29 cellular contexts compared by ENCODE assay signal in the genomic region with DNA sequence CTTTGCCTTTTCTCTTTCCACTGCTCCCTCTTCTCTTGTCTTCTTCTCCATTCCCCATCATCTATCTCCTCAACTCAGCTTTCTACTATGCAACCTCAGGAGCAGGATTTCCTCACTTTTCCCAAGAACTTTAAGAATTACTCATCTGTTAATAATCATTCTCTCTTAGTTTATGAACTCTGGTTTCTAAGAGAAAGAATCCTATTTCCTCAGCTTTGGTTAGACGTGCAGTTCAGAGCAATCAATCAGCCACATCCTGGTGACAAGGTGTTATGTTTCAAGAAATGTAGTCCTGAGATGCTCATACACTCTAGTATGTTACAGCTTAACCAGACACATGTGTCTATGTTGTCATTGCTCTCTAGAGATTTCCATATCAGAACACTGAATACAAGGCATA.
DNase-seq lines count a peak whose midpoint lies in the region; ATAC-seq, FAIRE-seq and TF ChIP-seq lines count a peak whose summit lies in the region.
"Had no signal": no experiment of that assay in that cellular context is flagged by ENCODE, and none has a peak within 500 bp of the region (broad histone marks: within the 10 kb centered on the region; RNA-seq: fewer than 3 reads in every experiment).

No MANE protein-coding gene starts in this region.

- H3K4me1 ChIP-seq in astrocyte (ENCODE audit: insufficient read depth, low read length) (no peaks in the 10 kb centered on the region), mesendoderm (ENCODE audit: control insufficient read depth, low read depth, low read length) (no peaks in the 10 kb centered on the region)
- H3K4me1 ChIP-seq: esophagus squamous epithelium, parathyroid adenoma, right lobe of liver, upper lobe of left lung had no signal

- no peaks in the 10 kb centered on the region for H3K27me3 ChIP-seq in astrocyte (ENCODE audit: insufficient read depth, low read length)
- no peaks in the 10 kb centered on the region for H3K27me3 ChIP-seq in mesendoderm (ENCODE audit: insufficient read depth, low read length, poor library complexity)
- H3K27me3 ChIP-seq: esophagus squamous epithelium, right lobe of liver, upper lobe of left lung had no signal

- peaks cover 6% of the 10 kb centered on the region for H3K9me3 ChIP-seq in astrocyte (ENCODE audit: insufficient read depth, low read depth, low read length)
- H3K9me3 ChIP-seq: right lobe of liver had no signal

- TF ChIP-seq CTCF in astrocyte (IDR thresholded peaks at IDR 0.05; ENCODE audit: insufficient read depth, low read depth, low read length) = no peak

- H3K23ac ChIP-seq in mesendoderm (ENCODE audit: low read length) = no peak overlapping the region

- no peak overlapping the region for H3K4me3 Mint-ChIP-seq in astrocyte (ENCODE audit: unreplicated experiment)
- no peak overlapping the region for H3K4me3 Mint-ChIP-seq in activated CD4-positive, alpha-beta memory T cell treated with anti-CD3 and anti-CD28 coated beads for 36 hours
- H3K4me3 Mint-ChIP-seq: activated CD4-positive, alpha-beta T cell treated with anti-CD3 and anti-CD28 coated beads, Interleukin-2, amount 10 ng/mL, durations not matched to agents 24 days and 14 days; activated T-helper 1 cell treated with anti-CD3 and anti-CD28 coated beads, Interleukin-12 subunit alpha, Interleukin-12 subunit beta, Interleukin-2, Interleukin-4 antibody, amounts not matched to agents 30 ng/mL and 10 ng/mL and 1 ng/mL, durations not matched to agents 14 hours and 24 hours and 36 hours; CD4-positive, CD25-positive, alpha-beta regulatory T cell; mesothelial cell of epicardium; natural killer cell treated with Interleukin-12 subunit alpha and Interleukin-12 subunit beta and Interleukin-15 and Interleukin-18, amount 100 ng/mL, for 72 hours; T-helper 2 cell treated with Interferon-gamma antibody and Interleukin-4, amounts not matched to agents 5 μg/mL and 100 μg/mL, for 36 hours had no signal

- POLR2A ChIA-PET in activated CD4-positive, alpha-beta memory T cell treated with anti-CD3 and anti-CD28 coated beads for 36 hours (lab: Charles Lee) = no interaction called here

- no peaks in the 10 kb centered on the region for H3K79me1 ChIP-seq in mesendoderm (ENCODE audit: low read length)

- H3K79me2 ChIP-seq in astrocyte (ENCODE audit: insufficient read depth, low read length) (no peaks in the 10 kb centered on the region), mesendoderm (ENCODE audit: control insufficient read depth, insufficient read depth, low read length) (no peaks in the 10 kb centered on the region)
- H3K79me2 ChIP-seq: parathyroid adenoma had no signal

- CTCF ChIA-PET in activated CD4-positive, alpha-beta memory T cell treated with anti-CD3 and anti-CD28 coated beads for 36 hours (lab: Charles Lee) = interaction anchor here (1.7 kb wide), 1 partner anchor 173 kb away, joined by 4 read pairs; no protein-coding TSS in a partner anchor

- H3K56ac ChIP-seq in mesendoderm (ENCODE audit: low read length) = no peak overlapping the region

- H3K27me3 Mint-ChIP-seq in astrocyte (ENCODE audit: low read depth, unreplicated experiment) = no peaks in the 10 kb centered on the region
- H3K27me3 Mint-ChIP-seq in activated CD4-positive, alpha-beta memory T cell treated with anti-CD3 and anti-CD28 coated beads for 36 hours = no peaks in the 10 kb centered on the region
- H3K27me3 Mint-ChIP-seq: activated CD4-positive, alpha-beta T cell treated with anti-CD3 and anti-CD28 coated beads, Interleukin-2, amount 10 ng/mL, durations not matched to agents 24 days and 14 days; CD4-positive, CD25-positive, alpha-beta regulatory T cell; natural killer cell treated with Interleukin-12 subunit alpha and Interleukin-12 subunit beta and Interleukin-15 and Interleukin-18, amount 100 ng/mL, for 72 hours had no signal

- H2AFZ ChIP-seq in astrocyte (ENCODE audit: low read depth, low read length) = no peak overlapping the region
- H2AFZ ChIP-seq: parathyroid adenoma had no signal

- no peak overlapping the region for H4K8ac ChIP-seq in mesendoderm (ENCODE audit: low read depth, low read length)

- no peak overlapping the region for H4K5ac ChIP-seq in mesendoderm (ENCODE audit: low read length)

- no peak overlapping the region for H2BK5ac ChIP-seq in mesendoderm (ENCODE audit: low read length)

- in situ Hi-C loops in ACHN (cut with HindIII; ENCODE audit: low pct_ligation_motif_present, low pct_unique_long_range_greater_than_20kb, low sequenced_read_pairs) = no loop called here

- H3K9me3 Mint-ChIP-seq in astrocyte (ENCODE audit: unreplicated experiment) = peaks cover 6% of the 10 kb centered on the region
- H3K9me3 Mint-ChIP-seq in activated CD4-positive, alpha-beta memory T cell treated with anti-CD3 and anti-CD28 coated beads for 36 hours = peaks cover 20% of the 10 kb centered on the region
- H3K9me3 Mint-ChIP-seq: activated CD4-positive, alpha-beta T cell treated with anti-CD3 and anti-CD28 coated beads, Interleukin-2, amount 10 ng/mL, durations not matched to agents 24 days and 14 days; T-helper 2 cell treated with Interferon-gamma antibody and Interleukin-4, amounts not matched to agents 5 μg/mL and 100 μg/mL, for 36 hours had no signal

- no peak overlapping the region for H3K4me3 ChIP-seq in astrocyte (ENCODE audit: insufficient read depth, low read depth, low read length)
- no peak overlapping the region for H3K4me3 ChIP-seq in mesendoderm (ENCODE audit: low read length)
- H3K4me3 ChIP-seq: esophagus squamous epithelium, right lobe of liver, upper lobe of left lung had no signal

- H2AK5ac ChIP-seq in mesendoderm (ENCODE audit: low read length) = no peak overlapping the region

- H3K4ac ChIP-seq in mesendoderm (ENCODE audit: low read depth, low read length) = no peak overlapping the region

- H3K4me1 Mint-ChIP-seq in astrocyte (ENCODE audit: low read depth, unreplicated experiment) = peaks cover 14% of the 10 kb centered on the region
- no peaks in the 10 kb centered on the region for H3K4me1 Mint-ChIP-seq in activated CD4-positive, alpha-beta memory T cell treated with anti-CD3 and anti-CD28 coated beads for 36 hours (ENCODE audit: low read depth)
- H3K4me1 Mint-ChIP-seq: CD4-positive, CD25-positive, alpha-beta regulatory T cell; mesothelial cell of epicardium had no signal

- H3K27ac ChIP-seq in astrocyte (ENCODE audit: low read depth, low read length) = no peak overlapping the region
- no peak overlapping the region for H3K27ac ChIP-seq in mesendoderm (ENCODE audit: low read depth, low read length)
- H3K27ac ChIP-seq: esophagus squamous epithelium, parathyroid adenoma, right lobe of liver, upper lobe of left lung, VCaP had no signal

- FAIRE-seq in astrocyte (lab: Jason Lieb, UNC) = no peak
- FAIRE-seq: GM12892 had no signal

- no peak overlapping the region for H2BK15ac ChIP-seq in mesendoderm (replicated peaks; ENCODE audit: low read depth)

- intact Hi-C loops in cardiac septum (cut with DNase I) = no loop called here
- intact Hi-C loops in activated CD4-positive, alpha-beta memory T cell treated with anti-CD3 and anti-CD28 coated beads for 36 hours (cut with micrococcal nuclease) = no loop called here

- no peak for ATAC-seq in HG03460 (IDR thresholded peaks at IDR 0.05; ENCODE audit: unreplicated experiment)
- ATAC-seq: activated naive CD4-positive, alpha-beta T cell treated with anti-CD3 and anti-CD28 coated beads, Interleukin-2, amount 50 U/mL, for 72 hours; left colon; natural killer cell treated with Interleukin-12 subunit alpha and Interleukin-12 subunit beta and Interleukin-15 and Interleukin-18, amount 100 ng/mL, for 72 hours; right lobe of liver had no signal

- H3K36me3 Mint-ChIP-seq in astrocyte (ENCODE audit: low read depth, unreplicated experiment) = no peaks in the 10 kb centered on the region
- no peaks in the 10 kb centered on the region for H3K36me3 Mint-ChIP-seq in activated CD4-positive, alpha-beta memory T cell treated with anti-CD3 and anti-CD28 coated beads for 36 hours
- H3K36me3 Mint-ChIP-seq: CD4-positive, CD25-positive, alpha-beta regulatory T cell; mesothelial cell of epicardium; natural killer cell treated with Interleukin-12 subunit alpha and Interleukin-12 subunit beta and Interleukin-15 and Interleukin-18, amount 100 ng/mL, for 72 hours had no signal

- H3K27ac Mint-ChIP-seq in astrocyte (ENCODE audit: unreplicated experiment) = no peak overlapping the region
- no peak overlapping the region for H3K27ac Mint-ChIP-seq in activated CD4-positive, alpha-beta memory T cell treated with anti-CD3 and anti-CD28 coated beads for 36 hours
- H3K27ac Mint-ChIP-seq: activated CD4-positive, alpha-beta T cell treated with anti-CD3 and anti-CD28 coated beads, Interleukin-2, amount 10 ng/mL, durations not matched to agents 24 days and 14 days; activated naive CD4-positive, alpha-beta T cell treated with anti-CD3 and anti-CD28 coated beads, Interleukin-2, amount 50 U/mL, for 72 hours; activated T-helper 1 cell treated with anti-CD3 and anti-CD28 coated beads, Interleukin-12 subunit alpha, Interleukin-12 subunit beta, Interleukin-2, Interleukin-4 antibody, amounts not matched to agents 30 ng/mL and 10 ng/mL and 1 ng/mL, durations not matched to agents 14 hours and 24 hours and 36 hours; CD4-positive, CD25-positive, alpha-beta regulatory T cell; mesothelial cell of epicardium; natural killer cell treated with Interleukin-12 subunit alpha and Interleukin-12 subunit beta and Interleukin-15 and Interleukin-18, amount 100 ng/mL, for 72 hours; T-helper 2 cell treated with Interferon-gamma antibody and Interleukin-4, amounts not matched to agents 5 μg/mL and 100 μg/mL, for 36 hours had no signal

- no peak overlapping the region for H3K9ac ChIP-seq in astrocyte (ENCODE audit: low read length)
- no peak overlapping the region for H3K9ac ChIP-seq in mesendoderm (ENCODE audit: low read length)
- H3K9ac ChIP-seq: parathyroid adenoma had no signal

- H3K36me3 ChIP-seq in astrocyte (ENCODE audit: insufficient read depth, low read length) (no peaks in the 10 kb centered on the region), mesendoderm (ENCODE audit: control insufficient read depth, insufficient read depth, low read length) (no peaks in the 10 kb centered on the region)
- H3K36me3 ChIP-seq: esophagus squamous epithelium, right lobe of liver, upper lobe of left lung had no signal

- WGBS in mesendoderm (ENCODE audit: extremely low coverage, insufficient coverage, low lambda C conversion rate) = no CpG with 5 or more reads among the region's 1 CpG

- H2BK120ac ChIP-seq in mesendoderm (ENCODE audit: low read depth, low read length) = no peak overlapping the region

- no peak overlapping the region for H3K18ac ChIP-seq in mesendoderm (ENCODE audit: low read length)

- no peak overlapping the region for H3K4me2 ChIP-seq in astrocyte (ENCODE audit: low read length)
- H3K4me2 ChIP-seq in mesendoderm (ENCODE audit: low read length) = no peak overlapping the region

- no peaks in the 10 kb centered on the region for H4K20me1 ChIP-seq in astrocyte (ENCODE audit: insufficient read depth, low read length)

- DNase-seq in ACHN (peak; percentile 68), GM03348 (ENCODE audit: low spot score) (peak; percentile 11), astrocyte (ENCODE audit: low read depth) (peak; percentile 25), kidney glomerular epithelial cell (lab: John Stamatoyannopoulos, UW) (peak; percentile 68), mesendoderm (no peak), cardiac septum (ENCODE audit: low spot score) (no peak)
- DNase-seq in activated CD4-positive, alpha-beta memory T cell treated with anti-CD3 and anti-CD28 coated beads for 36 hours = no peak
- DNase-seq: activated CD4-positive, alpha-beta T cell treated with anti-CD3 and anti-CD28 coated beads, Interleukin-2, amount 10 ng/mL, durations not matched to agents 24 days and 14 days; CD4-positive, CD25-positive, alpha-beta regulatory T cell; effector CD8-positive, alpha-beta T cell; esophagus squamous epithelium; KBM-7; left colon; NCI-H187; NK-92 treated with Interleukin-12 subunit alpha and Interleukin-12 subunit beta, amount 100 ng/mL, for 24 hours; right lobe of liver; RPMI8226; stimulated activated CD4-positive, alpha-beta T cell treated with anti-CD3 and anti-CD28 coated beads, Interleukin-15, amount 100 ng/mL, for 24 hours; stimulated activated CD8-positive, alpha-beta memory T cell treated with anti-CD3 and anti-CD28 coated beads, Interleukin-4, amount 100 ng/mL, for 48 hours; upper lobe of left lung had no signal

Comparison
In these comparisons a context has a peak if more than half of its experiments do, and no peak if none do; other contexts are left out.
1. DNase-seq: peak in ACHN (single experiment), GM03348 (single experiment), astrocyte (single experiment) and kidney glomerular epithelial cell (single experiment); none in mesendoderm (single experiment), cardiac septum (single experiment) and activated CD4-positive, alpha-beta memory T cell treated with anti-CD3 and anti-CD28 coated beads for 36 hours (single experiment).